ENCODE assay signal across 12 cellular contexts in genomic region chr2:105857076-105857740, GRCh38.
DNase-seq lines count a peak whose midpoint lies in the region; ATAC-seq and TF ChIP-seq lines count a peak whose summit lies in the region.
"Had no signal": no experiment of that assay in that cellular context is flagged by ENCODE, and none has a peak within 500 bp of the region (broad histone marks: within the 10 kb centered on the region; RNA-seq: fewer than 3 reads in every experiment).

No MANE protein-coding gene starts in this region.

- WGBS in HUES64, result 88% methylated on average over 17 of the region's 17 CpGs
- 92% methylated on average over 17 of the region's 17 CpGs for WGBS in smooth muscle cell (ENCODE audit: low lambda C conversion rate)

- H3K27me3 Mint-ChIP-seq in activated CD4-positive, alpha-beta memory T cell treated with anti-CD3 and anti-CD28 coated beads for 36 hours, result no peaks in the 10 kb centered on the region

- ATAC-seq in left lung (no peak), GM21717 (IDR thresholded peaks at IDR 0.05; ENCODE audit: unreplicated experiment) (no peak)
- ATAC-seq: GM12878, pancreas had no signal

- peaks cover 87% of the 10 kb centered on the region for H3K4me1 Mint-ChIP-seq in activated CD4-positive, alpha-beta memory T cell treated with anti-CD3 and anti-CD28 coated beads for 36 hours (ENCODE audit: low read depth)

- H3K27me3 ChIP-seq in HUES64 (ENCODE audit: insufficient read depth, low read length), result no peaks in the 10 kb centered on the region
- no peaks in the 10 kb centered on the region for H3K27me3 ChIP-seq in smooth muscle cell (ENCODE audit: low read depth)
- H3K27me3 ChIP-seq in left lung, result no peaks in the 10 kb centered on the region
- H3K27me3 ChIP-seq: pancreas had no signal

- peaks cover 34% of the 10 kb centered on the region for H3K4me1 ChIP-seq in HUES64 (ENCODE audit: insufficient read depth, low read length)
- H3K4me1 ChIP-seq in smooth muscle cell (ENCODE audit: low read depth), result no peaks in the 10 kb centered on the region
- H3K4me1 ChIP-seq in left lung, result no peaks in the 10 kb centered on the region

- H4K20me1 ChIP-seq in smooth muscle cell (ENCODE audit: low read depth), result peaks cover 88% of the 10 kb centered on the region

- H3F3A ChIP-seq in smooth muscle cell (ENCODE audit: low read depth), result no peaks in the 10 kb centered on the region

- H3K4me3 ChIP-seq in HUES64 (ENCODE audit: low read length) (no peak overlapping the region), smooth muscle cell (no peak overlapping the region), left lung (no peak overlapping the region)
- H3K4me3 ChIP-seq: GM12878, pancreas had no signal

- H3K9ac ChIP-seq in HUES64 (ENCODE audit: low read depth, low read length) (0 out of 2 replicates have a peak overlapping the region, but pooled peaks have one; percentile 3), smooth muscle cell (ENCODE audit: low read depth) (no peak overlapping the region)

- intact Hi-C loops in activated CD4-positive, alpha-beta memory T cell treated with anti-CD3 and anti-CD28 coated beads for 36 hours (cut with micrococcal nuclease), result loop anchor here (2.0 to 10.0 kb wide), 5 partner anchors 20 to 182 kb away; no protein-coding TSS in a partner anchor
- intact Hi-C loops in left lung (cut with DNase I), result no loop called here

- H3K9me3 Mint-ChIP-seq in activated CD4-positive, alpha-beta memory T cell treated with anti-CD3 and anti-CD28 coated beads for 36 hours, result no peaks in the 10 kb centered on the region

- peak; percentile 62 for DNase-seq in activated CD4-positive, alpha-beta memory T cell treated with anti-CD3 and anti-CD28 coated beads for 36 hours
- peak; percentile 27 for DNase-seq in effector CD4-positive, alpha-beta T cell
- DNase-seq in smooth muscle cell (lab: John Stamatoyannopoulos, UW; ENCODE audit: unreplicated experiment) (no peak), LoVo (ENCODE audit: low spot score) (no peak), NCI-H2029 treated with DMSO at 0.1 percent for 48 hours (lab: John Stamatoyannopoulos, UW) (no peak), left lung (no peak)
- DNase-seq: NCI-H2081 treated with DMSO at 0.1 percent for 48 hours, pancreas had no signal

- CTCF ChIA-PET in activated CD4-positive, alpha-beta memory T cell treated with anti-CD3 and anti-CD28 coated beads for 36 hours (lab: Charles Lee), result interaction anchor here (0.7 to 2.6 kb wide), 9 partner anchors 13 to 281 kb away, joined by 3 to 10 read pairs (median 4); no protein-coding TSS in a partner anchor

- peaks cover 22% of the 10 kb centered on the region for H3K79me2 ChIP-seq in smooth muscle cell (ENCODE audit: low read depth)

- no peak overlapping the region for H2AFZ ChIP-seq in smooth muscle cell (ENCODE audit: low read depth)

- peak overlapping the region; percentile 69 for H3K4me3 Mint-ChIP-seq in activated CD4-positive, alpha-beta memory T cell treated with anti-CD3 and anti-CD28 coated beads for 36 hours

- POLR2A ChIA-PET in activated CD4-positive, alpha-beta memory T cell treated with anti-CD3 and anti-CD28 coated beads for 36 hours (lab: Charles Lee), result interaction anchor here (1.0 to 2.4 kb wide), 5 partner anchors 17 to 110 kb away, joined by 3 to 8 read pairs (median 7); no protein-coding TSS in a partner anchor

- peaks cover 40% of the 10 kb centered on the region for H3K36me3 Mint-ChIP-seq in activated CD4-positive, alpha-beta memory T cell treated with anti-CD3 and anti-CD28 coated beads for 36 hours

- H3K9me3 ChIP-seq in HUES64 (ENCODE audit: insufficient read depth, low read depth, low read length) (no peaks in the 10 kb centered on the region), smooth muscle cell (replicated peaks; ENCODE audit: low read depth) (no peaks in the 10 kb centered on the region), left lung (no peaks in the 10 kb centered on the region)
- H3K9me3 ChIP-seq: pancreas had no signal

- H3K36me3 ChIP-seq in HUES64 (ENCODE audit: insufficient read depth, low read length), result peaks cover 8% of the 10 kb centered on the region
- no peaks in the 10 kb centered on the region for H3K36me3 ChIP-seq in smooth muscle cell (ENCODE audit: low read depth)
- H3K36me3 ChIP-seq in left lung, result peaks cover 0 to 13% of the 10 kb centered on the region in 2 donors

- TF ChIP-seq CTCF in smooth muscle cell (IDR thresholded peaks at IDR 0.05; ENCODE audit: borderline replicate concordance, insufficient read depth, poor library complexity, severe bottlenecking) (no peak), left lung (IDR thresholded peaks at IDR 0.05) (no peak)

- H3K27ac ChIP-seq in HUES64 (ENCODE audit: low read depth, low read length), result peak overlapping the region; percentile 44; the same call in 1 of the 2 replicates
- peak overlapping the region; percentile 62 for H3K27ac ChIP-seq in smooth muscle cell (ENCODE audit: low read depth)
- H3K27ac ChIP-seq in left lung, result no peak overlapping the region
- H3K27ac ChIP-seq: pancreas, VCaP had no signal

- no peak overlapping the region for H3K4me2 ChIP-seq in smooth muscle cell

- H3K27ac Mint-ChIP-seq in activated CD4-positive, alpha-beta memory T cell treated with anti-CD3 and anti-CD28 coated beads for 36 hours, result peak overlapping the region; percentile 96

Comparison
In these comparisons a context has a peak if more than half of its experiments do, and no peak if none do; other contexts are left out.
1. H3K27ac ChIP-seq: peak in HUES64 (single experiment) and smooth muscle cell (single experiment); none in left lung (0 of 2).
2. DNase-seq: peak in activated CD4-positive, alpha-beta memory T cell treated with anti-CD3 and anti-CD28 coated beads for 36 hours (single experiment) and effector CD4-positive, alpha-beta T cell (single experiment); none in smooth muscle cell (single experiment), LoVo (single experiment), NCI-H2029 treated with DMSO at 0.1 percent for 48 hours (single experiment) and left lung (0 of 2).